ENCODE assay signal across 27 cellular contexts in genomic region chr4:153764611-153765368, GRCh38. TPM values are rescaled to one million over a fixed set of nuclear protein-coding genes. Genes with fewer than 3 reads are reported as not detected.
A peak's percentile ranks its signal among the peaks of the same experiment; 100 is the strongest.
DNase-seq lines count a peak whose midpoint lies in the region; ATAC-seq, FAIRE-seq and TF ChIP-seq lines count a peak whose summit lies in the region.
"Had no signal": no experiment of that assay in that cellular context is flagged by ENCODE, and none has a peak within 500 bp of the region (broad histone marks: within the 10 kb centered on the region; RNA-seq: fewer than 3 reads in every experiment).

No MANE protein-coding gene starts in this region.

- H3K27me3 Mint-ChIP-seq in GM23338 (ENCODE audit: insufficient read depth, low read depth, poor library complexity): peaks cover 3% of the 10 kb centered on the region

- no peaks in the 10 kb centered on the region for H4K20me1 ChIP-seq in GM23338 (replicated peaks; ENCODE audit: insufficient read depth)
- H4K20me1 ChIP-seq: BLaER1 treated with 17β-estradiol and CSF1 and Interleukin-3, amounts not matched to agents 10 nM and 100 nM had no signal

- ATAC-seq in GM23338: no peak
- ATAC-seq: activated CD8-positive, alpha-beta memory T cell treated with anti-CD3 and anti-CD28 coated beads, Interleukin-2, amount 10 ng/mL, durations not matched to agents 7 days and 5 days; activated naive CD4-positive, alpha-beta T cell treated with anti-CD3 and anti-CD28 coated beads, Interleukin-2, amount 50 U/mL, for 72 hours; naive thymus-derived CD8-positive, alpha-beta T cell had no signal

- peak overlapping the region; percentile 58 for H3K4me2 ChIP-seq in GM23338
- H3K4me2 ChIP-seq: BLaER1 treated with 17β-estradiol and CSF1 and Interleukin-3, amounts not matched to agents 10 nM and 100 nM; KMS-11 had no signal

- no peak overlapping the region for H3K9ac ChIP-seq in kidney (ENCODE audit: low read length in 2 of 2)
- H3K9ac ChIP-seq: BLaER1 treated with 17β-estradiol and CSF1 and Interleukin-3, amounts not matched to agents 10 nM and 100 nM; KMS-11 had no signal

- H3K36me3 ChIP-seq in GM23338 (ENCODE audit: insufficient read depth) (no peaks in the 10 kb centered on the region), MG63 (no peaks in the 10 kb centered on the region), kidney (ENCODE audit: control insufficient read depth in 1 of 2, insufficient read depth in 2 of 2, low read length in 2 of 2) (no peaks in the 10 kb centered on the region)
- H3K36me3 ChIP-seq: ascending aorta; BLaER1 treated with 17β-estradiol and CSF1 and Interleukin-3, amounts not matched to agents 10 nM and 100 nM; esophagus squamous epithelium; Peyer's patch; SJSA1; upper lobe of left lung had no signal

- H3K27ac Mint-ChIP-seq in GM23338: peak overlapping the region; percentile 51
- H3K27ac Mint-ChIP-seq: activated CD8-positive, alpha-beta memory T cell treated with anti-CD3 and anti-CD28 coated beads, Interleukin-2, amount 10 ng/mL, durations not matched to agents 7 days and 5 days; activated naive CD4-positive, alpha-beta T cell treated with anti-CD3 and anti-CD28 coated beads, Interleukin-2, amount 50 U/mL, for 72 hours; naive thymus-derived CD8-positive, alpha-beta T cell; T-helper 1 cell treated with Interleukin-12 subunit alpha and Interleukin-12 subunit beta and Interleukin-4 antibody, amounts not matched to agents 30 μg/mL and 1 μg/mL, for 36 hours had no signal

- TF ChIP-seq POLR2A in NB4 (IDR thresholded peaks at IDR 0.05; ENCODE audit: extremely low read depth, insufficient read length): no peak

- no peak for DNase-seq in GM23338 (ENCODE audit: low spot score)
- peak; percentile 39 for DNase-seq in NB4 (ENCODE audit: low read depth)
- DNase-seq in dedifferentiated amniotic fluid mesenchymal stem cell (ENCODE audit: extremely low spot score): peak; percentile 39
- peak; percentile 45 for DNase-seq in myocyte (ENCODE audit: low read depth)
- no peak for DNase-seq in HT-29 (ENCODE audit: low spot score)
- DNase-seq in MG63: no peak
- DNase-seq in kidney: no peak
- DNase-seq in HPDE6-E6E7 (ENCODE audit: extremely low spot score): no peak
- DNase-seq: activated CD4-positive, alpha-beta T cell treated with anti-CD3 and anti-CD28 coated beads for 48 hours; activated CD8-positive, alpha-beta memory T cell treated with anti-CD3 and anti-CD28 coated beads, Interleukin-2, amount 10 ng/mL, durations not matched to agents 7 days and 5 days; effector memory CD4-positive, alpha-beta T cell; esophagus squamous epithelium; H9; kidney glomerular epithelial cell; naive thymus-derived CD8-positive, alpha-beta T cell; NCI-H1105 treated with DMSO at 0.1 percent for 48 hours; NCI-H2029 treated with DMSO at 0.1 percent for 48 hours; NCI-H510A; Peyer's patch; posterior cingulate gyrus; upper lobe of left lung had no signal

- 0 out of 2 replicates have a peak, but pooled peaks cover 2% of the 10 kb centered on the region for H3K27me3 ChIP-seq in GM23338 (ENCODE audit: insufficient read depth)
- H3K27me3 ChIP-seq in MG63: no peaks in the 10 kb centered on the region
- H3K27me3 ChIP-seq: ascending aorta, SJSA1 had no signal

- no peak overlapping the region for H2AFZ ChIP-seq in GM23338

- intact Hi-C loops in kidney (cut with DNase I): no loop called here

- no peak overlapping the region for H3K4me3 Mint-ChIP-seq in GM23338
- H3K4me3 Mint-ChIP-seq: activated CD8-positive, alpha-beta memory T cell treated with anti-CD3 and anti-CD28 coated beads, Interleukin-2, amount 10 ng/mL, durations not matched to agents 7 days and 5 days; H9; naive thymus-derived CD8-positive, alpha-beta T cell; T-helper 1 cell treated with Interleukin-12 subunit alpha and Interleukin-12 subunit beta and Interleukin-4 antibody, amounts not matched to agents 30 μg/mL and 1 μg/mL, for 36 hours had no signal

- no peaks in the 10 kb centered on the region for H3K36me3 Mint-ChIP-seq in GM23338 (ENCODE audit: low read depth)
- H3K36me3 Mint-ChIP-seq: activated CD8-positive, alpha-beta memory T cell treated with anti-CD3 and anti-CD28 coated beads, Interleukin-2, amount 10 ng/mL, durations not matched to agents 7 days and 5 days; activated naive CD4-positive, alpha-beta T cell treated with anti-CD3 and anti-CD28 coated beads, Interleukin-2, amount 50 U/mL, for 72 hours; naive thymus-derived CD8-positive, alpha-beta T cell had no signal

- H3K9me3 Mint-ChIP-seq in GM23338: no peaks in the 10 kb centered on the region; the same call in 2 of the 3 replicates
- H3K9me3 Mint-ChIP-seq: activated naive CD4-positive, alpha-beta T cell treated with anti-CD3 and anti-CD28 coated beads, Interleukin-2, amount 50 U/mL, for 72 hours; H9; T-helper 1 cell treated with Interleukin-12 subunit alpha and Interleukin-12 subunit beta and Interleukin-4 antibody, amounts not matched to agents 30 μg/mL and 1 μg/mL, for 36 hours had no signal

- H3K9me3 ChIP-seq in MG63: no peaks in the 10 kb centered on the region; the same call in 1 of the 2 replicates
- H3K9me3 ChIP-seq in kidney (ENCODE audit: control insufficient read depth in 1 of 2, low read length in 2 of 2): no peaks in the 10 kb centered on the region
- H3K9me3 ChIP-seq: ascending aorta, esophagus squamous epithelium, Peyer's patch, SJSA1, upper lobe of left lung had no signal

- H3K4me1 Mint-ChIP-seq in GM23338: peaks cover 26% of the 10 kb centered on the region
- H3K4me1 Mint-ChIP-seq: activated CD8-positive, alpha-beta memory T cell treated with anti-CD3 and anti-CD28 coated beads, Interleukin-2, amount 10 ng/mL, durations not matched to agents 7 days and 5 days had no signal

- peaks cover 29% of the 10 kb centered on the region for H3K4me1 ChIP-seq in GM23338 (ENCODE audit: insufficient read depth)
- no peaks in the 10 kb centered on the region for H3K4me1 ChIP-seq in kidney (ENCODE audit: control insufficient read depth in 1 of 2, insufficient read depth in 1 of 2, low read depth in 1 of 2, low read length in 2 of 2)
- H3K4me1 ChIP-seq: ascending aorta; BLaER1 treated with 17β-estradiol and CSF1 and Interleukin-3, amounts not matched to agents 10 nM and 100 nM; SJSA1 had no signal

- H3F3A ChIP-seq in GM23338 (replicated peaks; ENCODE audit: low read depth): no peaks in the 10 kb centered on the region

- H3K9me2 ChIP-seq in GM23338 (ENCODE audit: insufficient read depth): 0 out of 2 replicates have a peak, but pooled peaks cover 4% of the 10 kb centered on the region

- H3K4me3 ChIP-seq in GM23338: peak overlapping the region; percentile 30; the same call in 1 of the 2 replicates
- no peak overlapping the region for H3K4me3 ChIP-seq in NB4 (ENCODE audit: low read depth, low read length)
- H3K4me3 ChIP-seq in MG63: no peak overlapping the region
- H3K4me3 ChIP-seq in kidney (ENCODE audit: low read length in 2 of 2): no peak overlapping the region
- H3K4me3 ChIP-seq: ascending aorta; BLaER1 treated with 17β-estradiol and CSF1 and Interleukin-3, amounts not matched to agents 10 nM and 100 nM; esophagus squamous epithelium; Peyer's patch; SJSA1; upper lobe of left lung had no signal

- H3K79me2 ChIP-seq in GM23338 (replicated peaks; ENCODE audit: insufficient read depth): no peaks in the 10 kb centered on the region

- peak overlapping the region; percentile 48; the same call in 1 of the 2 replicates for H3K27ac ChIP-seq in GM23338 (ENCODE audit: low read depth)
- H3K27ac ChIP-seq in kidney (ENCODE audit: low read depth in 2 of 2, low read length in 2 of 2): no peak overlapping the region
- H3K27ac ChIP-seq: ascending aorta; BLaER1 treated with 17β-estradiol and CSF1 and Interleukin-3, amounts not matched to agents 10 nM and 100 nM; esophagus squamous epithelium; KMS-11; Peyer's patch; SJSA1; upper lobe of left lung had no signal

- FAIRE-seq in kidney (lab: Jason Lieb, UNC): no peak

- no peak for TF ChIP-seq CTCF in GM23338 (conservative IDR thresholded peaks at IDR 0.05; ENCODE audit: low read depth in 2 of 2)
- no peak for TF ChIP-seq CTCF in NB4 (IDR thresholded peaks at IDR 0.05; ENCODE audit: low read depth, low read length)
- TF ChIP-seq CTCF in kidney (IDR thresholded peaks at IDR 0.05; ENCODE audit: borderline replicate concordance, extremely low read depth, insufficient read depth): no peak

TF ChIP-seq in GM23338, 12 proteins besides CTCF, POLR2A, EP300 and RAD21:
- no peak for TF ChIP-seq ZNF114 (CRISPR knock-in tag; IDR thresholded peaks at IDR 0.05)
- no peak for TF ChIP-seq ETS1 (IDR thresholded peaks at IDR 0.05)
- TF ChIP-seq EZH2 (IDR thresholded peaks at IDR 0.05; ENCODE audit: low read depth, unreplicated experiment): no peak
- TF ChIP-seq POLR2AphosphoS5 (IDR thresholded peaks at IDR 0.05; ENCODE audit: low read depth): no peak
- no peak for TF ChIP-seq JUNB (IDR thresholded peaks at IDR 0.05; ENCODE audit: unreplicated experiment)
- TF ChIP-seq STAT1 (IDR thresholded peaks at IDR 0.05; ENCODE audit: unreplicated experiment): no peak
- no peak for TF ChIP-seq CREB1 (CRISPR knock-in tag; IDR thresholded peaks at IDR 0.05; ENCODE audit: low read depth)
- no peak for TF ChIP-seq EZH2phosphoT487 (IDR thresholded peaks at IDR 0.05; ENCODE audit: unreplicated experiment)

RNA-seq across cellular contexts. Expression of gene RNF175, which starts 5.0 kb away (rescaled TPM):
- 4.7 and 14.9 TPM in 2 replicates for total RNA-seq in GM23338 (2014; rRNA removed; shearing (Covaris generic))
- polyA plus RNA-seq in GM23338 (2016; fragmentation: Nextera tagmentation; extraction: Ambion mirVana) (4.8 and 4.9 TPM in 2 replicates), kidney (ENCODE audit: insufficient read depth, low read depth, low replicate concordance) (not detected)
- total RNA-seq in myocyte (not detected in 2 replicates), kidney (0.25 TPM)
- not detected for polyA plus RNA-seq in myocyte (2012)
- not detected in 2 replicates for total RNA-seq in HT-29 (2014; rRNA removed; shearing (Covaris generic))
- 0.59 TPM in 1 of 2 replicates, not detected in the other for total RNA-seq in MG63 (2014; rRNA removed; shearing (Covaris generic); ENCODE audit: low replicate concordance)
- total RNA-seq: activated CD8-positive, alpha-beta memory T cell treated with anti-CD3 and anti-CD28 coated beads, Interleukin-2, amount 10 ng/mL, durations not matched to agents 7 days and 5 days; ascending aorta; Peyer's patch; SJSA1; upper lobe of left lung had no signal

RNA-seq across cellular contexts. Expression of gene SFRP2, which starts 24.1 kb away (rescaled TPM):
- 214 and 219 TPM in 2 replicates for total RNA-seq in GM23338 (2014; rRNA removed; shearing (Covaris generic))
- polyA plus RNA-seq in GM23338 (2016; fragmentation: Nextera tagmentation; extraction: Ambion mirVana) (286 and 295 TPM in 2 replicates), kidney (ENCODE audit: insufficient read depth, low read depth, low replicate concordance) (not detected)
- total RNA-seq in myocyte (not detected in 2 replicates), kidney (4.1 TPM)
- not detected for polyA plus RNA-seq in myocyte (2012)
- not detected in 2 replicates for total RNA-seq in HT-29 (2014; rRNA removed; shearing (Covaris generic))
- 0.52 TPM in 1 of 2 replicates, not detected in the other for total RNA-seq in MG63 (2014; rRNA removed; shearing (Covaris generic); ENCODE audit: low replicate concordance)
- total RNA-seq: activated CD8-positive, alpha-beta memory T cell treated with anti-CD3 and anti-CD28 coated beads, Interleukin-2, amount 10 ng/mL, durations not matched to agents 7 days and 5 days; activated naive CD4-positive, alpha-beta T cell treated with anti-CD3 and anti-CD28 coated beads, Interleukin-2, amount 50 U/mL, for 72 hours; naive thymus-derived CD8-positive, alpha-beta T cell; SJSA1 had no signal
- polyA plus RNA-seq: naive thymus-derived CD8-positive, alpha-beta T cell had no signal

Comparison
In these comparisons a context has a peak if more than half of its experiments do, and no peak if none do; other contexts are left out.
1. DNase-seq: peak in NB4 (single experiment), dedifferentiated amniotic fluid mesenchymal stem cell (single experiment) and myocyte (single experiment); none in GM23338 (single experiment), HT-29 (single experiment), MG63 (single experiment), kidney (single experiment) and HPDE6-E6E7 (single experiment).
2. RNA of gene SFRP2, which starts 24.1 kb away (total RNA-seq): 214 to 219 TPM in GM23338; 4.1 TPM in kidney (single experiment), not detected in myocyte, not detected in HT-29 and 0.52 TPM in MG63; every median in the first group is over 10 times any median in the second.